ENCODE assay signal across 8 cellular contexts in the genomic region with DNA sequence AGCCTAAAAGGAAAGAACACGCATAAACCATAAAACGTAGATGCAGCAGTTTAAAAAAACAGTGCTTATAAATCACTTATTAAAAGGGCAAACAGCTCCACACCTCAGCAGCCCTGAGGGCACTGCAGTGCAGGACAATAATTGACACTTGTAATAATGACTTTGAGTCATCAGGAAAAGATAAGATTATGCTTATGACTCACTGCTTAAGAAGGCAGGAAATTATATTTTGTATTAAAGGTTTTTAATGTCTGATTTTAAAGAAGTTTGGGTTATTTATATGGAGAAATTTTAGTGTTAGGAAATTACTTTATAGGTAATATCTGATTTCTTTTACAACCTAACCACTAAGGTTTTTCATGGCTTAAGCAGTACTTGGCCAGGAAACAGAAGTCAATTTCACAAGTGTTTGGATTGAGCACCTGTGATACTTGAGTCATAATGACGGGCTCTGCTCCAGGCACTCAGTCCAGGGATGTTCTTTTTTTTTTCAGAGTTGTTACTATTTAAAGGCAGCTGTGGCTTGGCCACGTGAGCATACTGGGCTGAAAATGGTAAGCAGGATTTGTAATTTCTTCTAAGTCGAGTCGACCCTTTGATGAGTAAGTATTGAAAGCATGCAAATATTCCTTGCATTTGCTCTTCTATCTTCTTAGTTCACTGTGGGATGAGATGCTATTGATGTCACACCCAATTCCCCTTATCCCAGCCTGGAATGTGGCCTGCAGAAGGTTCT. TPM values are rescaled to one million over a fixed set of nuclear protein-coding genes. Genes with fewer than 3 reads are reported as not detected.
DNase-seq lines count a peak whose midpoint lies in the region; ATAC-seq, FAIRE-seq and TF ChIP-seq lines count a peak whose summit lies in the region.

No MANE protein-coding gene starts in this region.

- ATAC-seq in GM18502 (IDR thresholded peaks at IDR 0.05; ENCODE audit: poor library complexity, unreplicated experiment) (no peak), GM21825 (IDR thresholded peaks at IDR 0.05; ENCODE audit: unreplicated experiment) (no peak)

- TF ChIP-seq CTCF in 22Rv1 (IDR thresholded peaks at IDR 0.05), result no peak

- peak; percentile 76 for DNase-seq in HT-29 (ENCODE audit: low spot score)
- DNase-seq in T1000 (lab: John Stamatoyannopoulos, UW), result peak; percentile 79
- DNase-seq in putamen (ENCODE audit: low spot score), result no peak
- DNase-seq in stimulated activated CD4-positive, alpha-beta T cell treated with anti-CD3 and anti-CD28 coated beads, Interleukin-1b, Interleukin-23, amount 100 ng/mL, for 48 hours, result no peak

- FAIRE-seq in islet of Langerhans (lab: Jason Lieb, UNC), result peak; percentile 94

- peak overlapping the region; percentile 44 for H3K27ac ChIP-seq in 22Rv1

RNA-seq across cellular contexts. Expression of gene SLC6A20, which starts 21.6 kb away (rescaled TPM):
- total RNA-seq in HT-29 (2014; rRNA removed; shearing (Covaris generic)), result 8.0 and 8.3 TPM in 2 replicates

RNA-seq across cellular contexts. Expression of gene LZTFL1, which starts 24.0 kb away (rescaled TPM):
- 3.2 and 6.4 TPM in 2 replicates for total RNA-seq in HT-29 (2014; rRNA removed; shearing (Covaris generic))

Comparison
In these comparisons a context has a peak if more than half of its experiments do, and no peak if none do; other contexts are left out.
1. DNase-seq: peak in HT-29 (single experiment) and T1000 (single experiment); none in putamen (single experiment) and stimulated activated CD4-positive, alpha-beta T cell treated with anti-CD3 and anti-CD28 coated beads, Interleukin-1b, Interleukin-23, amount 100 ng/mL, for 48 hours (single experiment).